1 cellular context compared by ENCODE assay signal in genomic region chr6:43181942-43182860, GRCh38.
A peak's percentile ranks its signal among the peaks of the same experiment; 100 is the strongest.
TF ChIP-seq lines count a peak whose summit lies in the region.

TSS of gene CUL9 (plus strand) at chr6:43182196. CDS start at chr6:43184311, 2,115 bp downstream.

TF ChIP-seq in K562, 482 proteins besides CTCF, POLR2A, EP300 and RAD21 (continued from another document and continues in another):
- TF ChIP-seq RNF219 (CRISPR knock-in tag; IDR thresholded peaks at IDR 0.05): no peak
- 0 out of 2 replicates have a peak, but pooled peaks have one; percentile 40 for TF ChIP-seq GATA2 (CRISPR knock-in tag; IDR thresholded peaks at IDR 0.05)
- peak; percentile 88 for TF ChIP-seq EP400 (IDR thresholded peaks at IDR 0.05)
- no peak for TF ChIP-seq NCOA4 (IDR thresholded peaks at IDR 0.05; ENCODE audit: partially characterized antibody)
- TF ChIP-seq ZNF277 (CRISPR knock-in tag; IDR thresholded peaks at IDR 0.05; ENCODE audit: borderline replicate concordance): no peak
- TF ChIP-seq POLR2AphosphoS2 (IDR thresholded peaks at IDR 0.05; ENCODE audit: low read length): peak; percentile 91
- peak; percentile 46; the same call in 1 of the 2 replicates for TF ChIP-seq MXI1 (IDR thresholded peaks at IDR 0.05; ENCODE audit: low read depth, low read length)
- peak; percentile 44; the same call in 1 of the 2 replicates for TF ChIP-seq NFRKB (IDR thresholded peaks at IDR 0.05; ENCODE audit: low read depth)
- TF ChIP-seq BCLAF1 (IDR thresholded peaks at IDR 0.05; ENCODE audit: borderline replicate concordance in 1 of 2, control insufficient read depth in 1 of 2, low read depth in 2 of 2, low read length in 1 of 2): no peak
- peak; percentile 78 for TF ChIP-seq ZNF431 (CRISPR knock-in tag; IDR thresholded peaks at IDR 0.05)
- peak; percentile 60 for TF ChIP-seq CEBPG (CRISPR knock-in tag; IDR thresholded peaks at IDR 0.05)
- TF ChIP-seq CEBPG (tag; conservative IDR thresholded peaks at IDR 0.05 in 1 of 2, IDR thresholded peaks at IDR 0.05 in 1 of 2): no peak
- no peak for TF ChIP-seq PHTF2 (CRISPR knock-in tag; IDR thresholded peaks at IDR 0.05)
- 0 out of 2 replicates have a peak, but pooled peaks have one; percentile 5 for TF ChIP-seq ATF3 (IDR thresholded peaks at IDR 0.05)
- TF ChIP-seq ATF3 (CRISPR knock-in tag; conservative IDR thresholded peaks at IDR 0.05): no peak
- TF ChIP-seq CBFB (CRISPR knock-in tag; IDR thresholded peaks at IDR 0.05): peak; percentile 95
- TF ChIP-seq CHD7 (IDR thresholded peaks at IDR 0.05; ENCODE audit: low read depth, low read length): no peak
- no peak; the same call in 1 of the 2 replicates for TF ChIP-seq LARP7 (IDR thresholded peaks at IDR 0.05)
- peak; percentile 52 for TF ChIP-seq JUND (IDR thresholded peaks at IDR 0.05; ENCODE audit: borderline replicate concordance, low read depth, low read length)
- TF ChIP-seq JUND (tag; IDR thresholded peaks at IDR 0.05; ENCODE audit: borderline replicate concordance, low read depth, low read length): peak; percentile 46; the same call in 1 of the 3 replicates
- TF ChIP-seq ZNF316 (IDR thresholded peaks at IDR 0.05): no peak
- TF ChIP-seq CREBBP (IDR thresholded peaks at IDR 0.05; ENCODE audit: low read depth, low read length): no peak
- TF ChIP-seq ZBTB26 (CRISPR knock-in tag; IDR thresholded peaks at IDR 0.05): peak; percentile 82; the same call in 1 of the 2 replicates
- peak; percentile 64; the same call in 1 of the 2 replicates for TF ChIP-seq GTF2F1 (IDR thresholded peaks at IDR 0.05; ENCODE audit: low read depth, low read length)
- peak; percentile 42; the same call in 1 of the 2 replicates for TF ChIP-seq SMARCE1 (IDR thresholded peaks at IDR 0.05)
- TF ChIP-seq HLTF (IDR thresholded peaks at IDR 0.05): peak; percentile 90
- TF ChIP-seq ARID4B (CRISPR knock-in tag; IDR thresholded peaks at IDR 0.05): peak; percentile 89
- TF ChIP-seq SREBF1 (IDR thresholded peaks at IDR 0.05; ENCODE audit: borderline replicate concordance, low read depth, low read length): no peak
- no peak for TF ChIP-seq ZNF143 (CRISPR knock-in tag; IDR thresholded peaks at IDR 0.05)
- TF ChIP-seq SRSF1 (IDR thresholded peaks at IDR 0.05; ENCODE audit: low read depth, low read length): 0 out of 2 replicates have a peak, but pooled peaks have one; percentile 54
